ENCODE assay signal across 15 cellular contexts in genomic region chr21:16624468-16625102, GRCh38.
DNase-seq lines count a peak whose midpoint lies in the region; ATAC-seq and TF ChIP-seq lines count a peak whose summit lies in the region.
"Had no signal": no experiment of that assay in that cellular context is flagged by ENCODE, and none has a peak within 500 bp of the region (broad histone marks: within the 10 kb centered on the region; RNA-seq: fewer than 3 reads in every experiment).

No MANE protein-coding gene starts in this region.

- no peak for TF ChIP-seq RAD21 in Ishikawa (IDR thresholded peaks at IDR 0.05; ENCODE audit: low read depth)

- CTCF ChIA-PET in CD8-positive, alpha-beta memory T cell (lab: Charles Lee) = no interaction called here

- TF ChIP-seq EP300 in Ishikawa (IDR thresholded peaks at IDR 0.05; ENCODE audit: borderline replicate concordance) = peak; percentile 53; the same call in 1 of the 2 replicates
- TF ChIP-seq EP300 in stomach (IDR thresholded peaks at IDR 0.05) = no peak

- no peaks in the 10 kb centered on the region for H3K27me3 Mint-ChIP-seq in CD8-positive, alpha-beta memory T cell
- H3K27me3 Mint-ChIP-seq: memory B cell had no signal

- 20 to 47% (median 41%) methylated on average over 5 of the region's 5 CpGs for WGBS in stomach, 5 donors

- POLR2A ChIA-PET in CD8-positive, alpha-beta memory T cell (lab: Charles Lee) = no interaction called here

- H3K27ac Mint-ChIP-seq in CD8-positive, alpha-beta memory T cell = no peak overlapping the region
- H3K27ac Mint-ChIP-seq: memory B cell had no signal

- no peaks in the 10 kb centered on the region for H3K9me3 ChIP-seq in CD8-positive, alpha-beta memory T cell (ENCODE audit: low read length)
- H3K9me3 ChIP-seq in stomach = no peaks in the 10 kb centered on the region
- H3K9me3 ChIP-seq: Peyer's patch, sigmoid colon, suprapubic skin had no signal

- no peak for TF ChIP-seq POLR2A in stomach (IDR thresholded peaks at IDR 0.05)

- peak; percentile 72 for DNase-seq in D341Med (ENCODE audit: low spot score)
- peak; percentile 34 to 44 for DNase-seq in NCI-H446 (lab: John Stamatoyannopoulos, UW)
- DNase-seq in medulla oblongata (ENCODE audit: extremely low spot score) = peak; percentile 42
- no peak for DNase-seq in CD8-positive, alpha-beta memory T cell
- no peak for DNase-seq in stomach
- DNase-seq: activated effector memory CD4-positive, alpha-beta T cell treated with anti-CD3 and anti-CD28 coated beads, Interleukin-2, amount 50 U/mL, for 16 hours; foreskin melanocyte; NCI-H510A; Peyer's patch; sigmoid colon; stimulated activated CD4-positive, alpha-beta T cell treated with anti-CD3 and anti-CD28 coated beads, Interleukin-2, amount 100 ng/mL, for 24 hours had no signal

- H3K27ac ChIP-seq in CD8-positive, alpha-beta memory T cell (ENCODE audit: low read depth, low read length) = no peak overlapping the region
- H3K27ac ChIP-seq in stomach = no peak overlapping the region
- H3K27ac ChIP-seq: Peyer's patch, sigmoid colon, suprapubic skin had no signal

- H3K36me3 ChIP-seq in CD8-positive, alpha-beta memory T cell (ENCODE audit: insufficient read depth, low read length) = no peaks in the 10 kb centered on the region
- no peaks in the 10 kb centered on the region for H3K36me3 ChIP-seq in stomach
- H3K36me3 ChIP-seq: Peyer's patch, sigmoid colon, suprapubic skin had no signal

- ATAC-seq in GM19351 (IDR thresholded peaks at IDR 0.05; ENCODE audit: unreplicated experiment) = no peak

- no peaks in the 10 kb centered on the region for H3K27me3 ChIP-seq in CD8-positive, alpha-beta memory T cell (ENCODE audit: insufficient read depth, low read length, poor library complexity, severe bottlenecking)
- no peaks in the 10 kb centered on the region for H3K27me3 ChIP-seq in stomach
- H3K27me3 ChIP-seq: Peyer's patch, sigmoid colon, suprapubic skin had no signal

- H3K4me1 Mint-ChIP-seq in CD8-positive, alpha-beta memory T cell = no peaks in the 10 kb centered on the region
- H3K4me1 Mint-ChIP-seq: memory B cell had no signal

- no peaks in the 10 kb centered on the region for H3K36me3 Mint-ChIP-seq in CD8-positive, alpha-beta memory T cell
- H3K36me3 Mint-ChIP-seq: memory B cell had no signal

- intact Hi-C loops in stomach (cut with DNase I; ENCODE audit: low total_unique reads) = no loop called here

- H3K4me3 ChIP-seq in CD8-positive, alpha-beta memory T cell (ENCODE audit: low read length) = no peak overlapping the region
- H3K4me3 ChIP-seq in stomach = no peak overlapping the region
- H3K4me3 ChIP-seq: Peyer's patch, sigmoid colon, suprapubic skin had no signal

- no peak for TF ChIP-seq CTCF in stomach (IDR thresholded peaks at IDR 0.05)

- H3K9me3 Mint-ChIP-seq in CD8-positive, alpha-beta memory T cell = peaks cover 0 to 3% (median 2%) of the 10 kb centered on the region in 5 donors

- H3K4me3 Mint-ChIP-seq in CD8-positive, alpha-beta memory T cell = no peak overlapping the region
- H3K4me3 Mint-ChIP-seq: memory B cell had no signal

- no peaks in the 10 kb centered on the region for H3K4me1 ChIP-seq in CD8-positive, alpha-beta memory T cell (ENCODE audit: insufficient read depth, low read length)
- no peaks in the 10 kb centered on the region for H3K4me1 ChIP-seq in stomach
- H3K4me1 ChIP-seq: Peyer's patch, suprapubic skin had no signal

TF ChIP-seq in Ishikawa, 13 proteins besides CTCF, POLR2A, EP300 and RAD21:
- TF ChIP-seq USF1 (IDR thresholded peaks at IDR 0.05) = no peak
- 0 out of 2 replicates have a peak, but pooled peaks have one; percentile 3 for TF ChIP-seq CEBPB (IDR thresholded peaks at IDR 0.05)
- TF ChIP-seq CREB1 (IDR thresholded peaks at IDR 0.05; ENCODE audit: low read depth) = no peak
- no peak for TF ChIP-seq MAX (IDR thresholded peaks at IDR 0.05)
- TF ChIP-seq FOXM1 (IDR thresholded peaks at IDR 0.05; ENCODE audit: borderline replicate concordance, low read depth) = no peak
- peak; percentile 60 for TF ChIP-seq TEAD4 (IDR thresholded peaks at IDR 0.05)
- TF ChIP-seq TCF12 (IDR thresholded peaks at IDR 0.05; ENCODE audit: low read depth) = no peak
- TF ChIP-seq NFIC (IDR thresholded peaks at IDR 0.05) = peak; percentile 67

Comparison
In these comparisons a context has a peak if more than half of its experiments do, and no peak if none do; other contexts are left out.
1. DNase-seq: peak in D341Med (single experiment), NCI-H446 (2 of 2) and medulla oblongata (single experiment); none in CD8-positive, alpha-beta memory T cell (0 of 5) and stomach (single experiment).